ENCODE assay signal across 1 cellular context in genomic region chr3:24237971-24238767, GRCh38.
TF ChIP-seq lines count a peak whose summit lies in the region.

No MANE protein-coding gene starts in this region.

TF ChIP-seq in SK-N-SH treated with all-trans-retinoic acid at 6 μM for 48 hours, 23 proteins besides CTCF, POLR2A, EP300 and RAD21 (continued from another document):
- TF ChIP-seq, protein P1, sequence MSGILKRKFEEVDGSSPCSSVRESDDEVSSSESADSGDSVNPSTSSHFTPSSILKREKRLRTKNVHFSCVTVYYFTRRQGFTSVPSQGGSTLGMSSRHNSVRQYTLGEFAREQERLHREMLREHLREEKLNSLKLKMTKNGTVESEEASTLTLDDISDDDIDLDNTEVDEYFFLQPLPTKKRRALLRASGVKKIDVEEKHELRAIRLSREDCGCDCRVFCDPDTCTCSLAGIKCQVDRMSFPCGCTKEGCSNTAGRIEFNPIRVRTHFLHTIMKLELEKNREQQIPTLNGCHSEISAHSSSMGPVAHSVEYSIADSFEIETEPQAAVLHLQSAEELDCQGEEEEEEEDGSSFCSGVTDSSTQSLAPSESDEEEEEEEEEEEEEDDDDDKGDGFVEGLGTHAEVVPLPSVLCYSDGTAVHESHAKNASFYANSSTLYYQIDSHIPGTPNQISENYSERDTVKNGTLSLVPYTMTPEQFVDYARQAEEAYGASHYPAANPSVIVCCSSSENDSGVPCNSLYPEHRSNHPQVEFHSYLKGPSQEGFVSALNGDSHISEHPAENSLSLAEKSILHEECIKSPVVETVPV (CRISPR knock-in tag; IDR thresholded peaks at IDR 0.05) = no peak
- TF ChIP-seq ZNF565 (CRISPR knock-in tag; conservative IDR thresholded peaks at IDR 0.05; ENCODE audit: low read depth) (no peak), TCF4 (CRISPR knock-in tag; IDR thresholded peaks at IDR 0.05; ENCODE audit: borderline replicate concordance) (no peak), PATZ1 (CRISPR knock-in tag; IDR thresholded peaks at IDR 0.05; ENCODE audit: borderline replicate concordance) (peak; percentile 62; the same call in 1 of the 2 replicates), ZFP30 (CRISPR knock-in tag; IDR thresholded peaks at IDR 0.05) (no peak), RARB (CRISPR knock-in tag; IDR thresholded peaks at IDR 0.05) (no peak)
